ENCODE assay signal across 12 cellular contexts in the genomic region with DNA sequence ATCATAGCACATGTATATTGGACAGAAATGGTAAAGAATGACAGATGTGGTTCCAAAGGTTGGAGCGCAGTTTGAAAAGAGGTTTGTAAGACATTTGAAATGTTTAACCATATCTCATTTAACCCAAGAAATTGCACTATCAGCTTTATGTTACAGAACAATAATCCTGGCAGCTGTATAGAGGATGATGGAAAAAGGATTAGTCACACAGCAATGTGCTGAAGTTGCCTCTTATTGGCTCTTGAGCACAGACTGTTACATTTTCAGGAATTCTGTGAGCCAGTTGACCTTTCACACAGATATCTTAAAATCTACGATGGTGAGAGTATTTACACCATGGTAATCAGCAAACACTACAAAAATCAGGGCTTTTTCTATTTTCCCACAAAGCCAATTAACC. TPM values are rescaled to one million over a fixed set of nuclear protein-coding genes. Genes with fewer than 3 reads are reported as not detected.
DNase-seq lines count a peak whose midpoint lies in the region; ATAC-seq and TF ChIP-seq lines count a peak whose summit lies in the region.
"Had no signal": no experiment of that assay in that cellular context is flagged by ENCODE, and none has a peak within 500 bp of the region (broad histone marks: within the 10 kb centered on the region; RNA-seq: fewer than 3 reads in every experiment).

No MANE protein-coding gene starts in this region.

- H3K4me3 Mint-ChIP-seq in activated naive CD4-positive, alpha-beta T cell treated with anti-CD3 and anti-CD28 coated beads, Interleukin-2, amount 50 U/mL, for 24 hours = peak overlapping the region; percentile 20
- H3K4me3 Mint-ChIP-seq in T-cell = peak overlapping the region in 2 of 3 donors; percentile 60 to 88

- CTCF ChIA-PET in T-cell (lab: Charles Lee) = no interaction called here

- H3K9me3 Mint-ChIP-seq in activated naive CD4-positive, alpha-beta T cell treated with anti-CD3 and anti-CD28 coated beads, Interleukin-2, amount 50 U/mL, for 24 hours = no peaks in the 10 kb centered on the region
- no peaks in the 10 kb centered on the region for H3K9me3 Mint-ChIP-seq in activated naive CD4-positive, alpha-beta T cell treated with anti-CD3 and anti-CD28 coated beads, Interleukin-2, amount 50 U/mL, for 72 hours
- no peaks in the 10 kb centered on the region for H3K9me3 Mint-ChIP-seq in T-cell

- H3K27me3 Mint-ChIP-seq in activated naive CD4-positive, alpha-beta T cell treated with anti-CD3 and anti-CD28 coated beads, Interleukin-2, amount 50 U/mL, for 24 hours = no peaks in the 10 kb centered on the region
- no peaks in the 10 kb centered on the region for H3K27me3 Mint-ChIP-seq in T-cell

- POLR2A ChIA-PET in T-cell (lab: Charles Lee) = no interaction called here

- peak overlapping the region; percentile 76 for H3K27ac Mint-ChIP-seq in activated naive CD4-positive, alpha-beta T cell treated with anti-CD3 and anti-CD28 coated beads, Interleukin-2, amount 50 U/mL, for 24 hours
- peak overlapping the region in 1 of 2 donors; percentile 53 for H3K27ac Mint-ChIP-seq in activated naive CD4-positive, alpha-beta T cell treated with anti-CD3 and anti-CD28 coated beads, Interleukin-2, amount 50 U/mL, for 72 hours
- peak overlapping the region in 1 of 2 donors; percentile 88 for H3K27ac Mint-ChIP-seq in T-cell

- no peak for ATAC-seq in activated naive CD4-positive, alpha-beta T cell treated with anti-CD3 and anti-CD28 coated beads, Interleukin-2, amount 50 U/mL, for 72 hours
- ATAC-seq in T-cell (replicated peaks in 1 of 4) (no peak), HG03025 (IDR thresholded peaks at IDR 0.05; ENCODE audit: low FRiP score, unreplicated experiment) (no peak), GM21737 (IDR thresholded peaks at IDR 0.05; ENCODE audit: unreplicated experiment) (no peak)

- peaks cover 67% of the 10 kb centered on the region for H3K4me1 Mint-ChIP-seq in activated naive CD4-positive, alpha-beta T cell treated with anti-CD3 and anti-CD28 coated beads, Interleukin-2, amount 50 U/mL, for 24 hours
- peaks cover 58 to 78% (median 60%) of the 10 kb centered on the region in 3 donors for H3K4me1 Mint-ChIP-seq in T-cell

- peaks cover 15% of the 10 kb centered on the region for H3K36me3 Mint-ChIP-seq in activated naive CD4-positive, alpha-beta T cell treated with anti-CD3 and anti-CD28 coated beads, Interleukin-2, amount 50 U/mL, for 24 hours
- H3K36me3 Mint-ChIP-seq in activated naive CD4-positive, alpha-beta T cell treated with anti-CD3 and anti-CD28 coated beads, Interleukin-2, amount 50 U/mL, for 72 hours = peaks cover 0 to 16% of the 10 kb centered on the region in 2 donors
- peaks cover 22% of the 10 kb centered on the region for H3K36me3 Mint-ChIP-seq in T-cell

- intact Hi-C loops in posterior vena cava (cut with DNase I) = loop anchor here in 1 of 2 donors (10.0 kb wide), 1 partner anchor 185 kb away; the partner anchor contains the start of gene CBLL1

- H3K4me3 ChIP-seq in fibroblast of mammary gland (ENCODE audit: control insufficient read depth, low read depth, low read length) = no peak overlapping the region

- TF ChIP-seq CTCF in fibroblast of mammary gland (conservative IDR thresholded peaks at IDR 0.05; ENCODE audit: control insufficient read depth, insufficient read depth, low read depth, low read length) = no peak

- DNase-seq in activated naive CD4-positive, alpha-beta T cell treated with anti-CD3 and anti-CD28 coated beads, Interleukin-2, amount 50 U/mL, for 72 hours (ENCODE audit: low spot score in 2 of 2) = no peak
- DNase-seq in T-cell (no peak), fibroblast of mammary gland (ENCODE audit: low read depth) (peak; percentile 79), stromal cell of bone marrow (ENCODE audit: low read depth) (peak; percentile 42), posterior vena cava (ENCODE audit: low spot score) (no peak)
- DNase-seq: C1 segment of cervical spinal cord, MM.1S, NCI-H774, T-helper 9 cell had no signal

RNA-seq across cellular contexts. Expression of gene COG5, which starts 3.9 kb away (rescaled TPM):
- total RNA-seq in activated naive CD4-positive, alpha-beta T cell treated with anti-CD3 and anti-CD28 coated beads, Interleukin-2, amount 50 U/mL, for 72 hours = 10 to 100 TPM; 30.9 to 49.2 TPM
- total RNA-seq in T-cell (10 to 100 TPM; 37.3 to 83.8 (median 55.4) TPM), posterior vena cava (10 to 100 TPM; 41.8 to 50.2 TPM)

RNA-seq across cellular contexts. Expression of gene DUS4L, which starts 3.9 kb away (rescaled TPM):
- total RNA-seq in activated naive CD4-positive, alpha-beta T cell treated with anti-CD3 and anti-CD28 coated beads, Interleukin-2, amount 50 U/mL, for 72 hours = 10 to 100 TPM in 1 of 2 donors, 1 to 10 TPM in 1; 8.9 to 11.7 TPM
- total RNA-seq in T-cell = 10 to 100 TPM in 4 of 5 donors, 1 to 10 TPM in 1; 9.4 to 14.7 (median 10.8) TPM
- total RNA-seq in posterior vena cava = 1 to 10 TPM; 5.4 to 6.6 TPM

RNA-seq across cellular contexts. Expression of gene BCAP29, which starts 20.2 kb away (rescaled TPM):
- 10 to 100 TPM; 19.5 to 23.3 TPM for total RNA-seq in activated naive CD4-positive, alpha-beta T cell treated with anti-CD3 and anti-CD28 coated beads, Interleukin-2, amount 50 U/mL, for 72 hours
- total RNA-seq in T-cell = 10 to 100 TPM; 12.5 to 17.5 (median 15.9) TPM
- total RNA-seq in posterior vena cava = 100 to 1,000 TPM in 1 of 2 donors, 10 to 100 TPM in 1; 60.8 to 108 TPM

Comparison
In these comparisons a context has a peak if more than half of its experiments do, and no peak if none do; other contexts are left out.
1. DNase-seq: peak in fibroblast of mammary gland (single experiment) and stromal cell of bone marrow (single experiment); none in activated naive CD4-positive, alpha-beta T cell treated with anti-CD3 and anti-CD28 coated beads, Interleukin-2, amount 50 U/mL, for 72 hours (0 of 2), T-cell (0 of 34) and posterior vena cava (single experiment).